10 cellular contexts compared by ENCODE assay signal in genomic region chr17:66469088-66469442, GRCh38.
DNase-seq lines count a peak whose midpoint lies in the region; ATAC-seq, FAIRE-seq and TF ChIP-seq lines count a peak whose summit lies in the region.
"Had no signal": no experiment of that assay in that cellular context is flagged by ENCODE, and none has a peak within 500 bp of the region (broad histone marks: within the 10 kb centered on the region; RNA-seq: fewer than 3 reads in every experiment).

No MANE protein-coding gene starts in this region.

- RAD21 ChIA-PET in GM12878 (lab: Charles Lee; ENCODE audit: unreplicated experiment): interaction anchor here (0.7 to 1.5 kb wide), 5 partner anchors 48 to 1249 kb away, joined by 3 read pairs; no protein-coding TSS in a partner anchor

- H3K4me3 ChIP-seq in HepG2 (replicated peaks in 1 of 3; ENCODE audit: insufficient read depth in 1 of 3, low read depth in 2 of 3, low read length in 3 of 3): peak overlapping the region in 1 of 3 experiments; percentile 26; a peak in 2 of 6 replicates
- H3K4me3 ChIP-seq in right lobe of liver: no peak overlapping the region
- no peak overlapping the region for H3K4me3 ChIP-seq in GM12878
- H3K4me3 ChIP-seq in mesodermal cell (ENCODE audit: extremely low read depth, insufficient read depth, low read length, poor library complexity, severe bottlenecking): no peak overlapping the region
- H3K4me3 ChIP-seq in uterus: no peak overlapping the region

- CTCF ChIA-PET in HepG2 (lab: Yijun Ruan, JAX; ENCODE audit: low intra/inter-chr PET ratio, low total read pairs): no interaction called here
- CTCF ChIA-PET in GM12878 (lab: Yijun Ruan, JAX): interaction anchor here (0.7 to 1.0 kb wide), 2 partner anchors 15 to 20 kb away, joined by 3 read pairs; no protein-coding TSS in a partner anchor

- H4K20me1 ChIP-seq in HepG2 (ENCODE audit: insufficient read depth, low read length): no peaks in the 10 kb centered on the region
- no peaks in the 10 kb centered on the region for H4K20me1 ChIP-seq in GM12878 (ENCODE audit: control insufficient read depth, insufficient read depth)

- no peaks in the 10 kb centered on the region for H3K27me3 ChIP-seq in HepG2 (ENCODE audit: control insufficient read depth in 1 of 2, insufficient read depth in 2 of 2, low read length in 2 of 2)
- H3K27me3 ChIP-seq in right lobe of liver: no peaks in the 10 kb centered on the region
- no peaks in the 10 kb centered on the region for H3K27me3 ChIP-seq in GM12878 (replicated peaks in 1 of 2; ENCODE audit: control insufficient read depth in 2 of 2, insufficient read depth in 2 of 2, low read length in 1 of 2)
- no peaks in the 10 kb centered on the region for H3K27me3 ChIP-seq in uterus

- TF ChIP-seq POLR2A in HepG2 (IDR thresholded peaks at IDR 0.05; ENCODE audit: insufficient read depth in 1 of 2, low read depth in 2 of 2, low read length in 2 of 2) (no peak), right lobe of liver (IDR thresholded peaks at IDR 0.05) (no peak), GM12878 (IDR thresholded peaks at IDR 0.05; ENCODE audit: low read depth, low read length) (no peak), uterus (IDR thresholded peaks at IDR 0.05) (no peak)

- ATAC-seq in HepG2 (peak; percentile 72), right lobe of liver (no peak), GM12878 (peak; percentile 7; the same call in 1 of the 3 replicates), GM18520 (IDR thresholded peaks at IDR 0.05; ENCODE audit: unreplicated experiment) (no peak), HG03025 (IDR thresholded peaks at IDR 0.05; ENCODE audit: low FRiP score, unreplicated experiment) (no peak)

- FAIRE-seq in HepG2 (lab: Jason Lieb, UNC) (no peak), GM12878 (lab: Jason Lieb, UNC) (no peak)

- DNase-seq in HepG2 (ENCODE audit: low spot score) (peak; percentile 54), right lobe of liver (no peak), GM12878 (ENCODE audit: low read depth, low spot score) (no peak), uterus (no peak), NCI-H2171 treated with DMSO at 0.1 percent for 48 hours (lab: John Stamatoyannopoulos, UW) (no peak)
- DNase-seq: NCI-H524 had no signal

- TF ChIP-seq CTCF in HepG2 (CRISPR knock-in tag; IDR thresholded peaks at IDR 0.05): no peak
- TF ChIP-seq CTCF in right lobe of liver (IDR thresholded peaks at IDR 0.05): no peak
- TF ChIP-seq CTCF in GM12878 (IDR thresholded peaks at IDR 0.05 in 2 of 3, conservative IDR thresholded peaks at IDR 0.05 in 1 of 3; ENCODE audit: control insufficient read depth in 2 of 3, extremely low read depth in 1 of 3, insufficient read depth in 1 of 3, low read depth in 3 of 3, low read length in 3 of 3): no peak
- TF ChIP-seq CTCF in uterus (IDR thresholded peaks at IDR 0.05): no peak

- SMC1A ChIA-PET in GM12878 (lab: Charles Lee; ENCODE audit: uncharacterized antibody, unreplicated experiment): interaction anchor here (1.4 to 2.0 kb wide), 4 partner anchors 18 to 74 kb away, joined by 3 to 5 read pairs (median 4); no protein-coding TSS in a partner anchor

- intact Hi-C loops in HepG2 (cut with micrococcal nuclease; ENCODE audit: unreplicated experiment) (loop anchor here (10.0 kb wide), 1 partner anchor 76 kb away; no protein-coding TSS in a partner anchor), right lobe of liver (cut with DNase I) (no loop called here), GM12878 (cut with micrococcal nuclease; ENCODE audit: unreplicated experiment) (loop anchor here (5.0 kb wide), 1 partner anchor 73 kb away; no protein-coding TSS in a partner anchor), uterus (cut with DNase I; ENCODE audit: low total_unique reads) (no loop called here)

- H3K79me2 ChIP-seq in HepG2 (ENCODE audit: insufficient read depth, low read length) (peaks cover 27% of the 10 kb centered on the region), GM12878 (ENCODE audit: control insufficient read depth, insufficient read depth, low read length) (no peaks in the 10 kb centered on the region)

- H3K27ac ChIP-seq in HepG2 (ENCODE audit: extremely low read length, insufficient read depth, low read length): peak overlapping the region; percentile 63
- no peak overlapping the region for H3K27ac ChIP-seq in right lobe of liver
- 0 out of 2 replicates have a peak overlapping the region, but pooled peaks have one; percentile 15 for H3K27ac ChIP-seq in GM12878 (ENCODE audit: control insufficient read depth, insufficient read depth)
- H3K27ac ChIP-seq in mesodermal cell (ENCODE audit: low read depth, low read length, severe bottlenecking): peak overlapping the region; percentile 85
- peak overlapping the region; percentile 70 to 74 for H3K27ac ChIP-seq in uterus
- H3K27ac ChIP-seq: C4-2B had no signal

- H3K9ac ChIP-seq in HepG2 (ENCODE audit: insufficient read depth, low read depth, low read length) (peak overlapping the region; percentile 53; the same call in 1 of the 2 replicates), GM12878 (ENCODE audit: control insufficient read depth, insufficient read depth, low read length) (no peak overlapping the region)

- H2AFZ ChIP-seq in HepG2 (ENCODE audit: low read length): peak overlapping the region; percentile 7
- H2AFZ ChIP-seq in GM12878 (ENCODE audit: control insufficient read depth, low read depth, low read length): no peak overlapping the region

- 0 out of 4 replicates have a peak, but pooled peaks of 1 of the 2 experiments have one; percentile 14 for TF ChIP-seq EP300 in HepG2 (IDR thresholded peaks at IDR 0.05; ENCODE audit: low read depth in 2 of 2, low read length in 2 of 2)
- TF ChIP-seq EP300 in HepG2 (CRISPR knock-in tag; IDR thresholded peaks at IDR 0.05; ENCODE audit: borderline replicate concordance): no peak
- no peak for TF ChIP-seq EP300 in GM12878 (IDR thresholded peaks at IDR 0.05; ENCODE audit: borderline replicate concordance in 1 of 2, control insufficient read depth in 1 of 2, low read depth in 2 of 2, low read length in 2 of 2)

- POLR2A ChIA-PET in HepG2 (lab: Yijun Ruan, JAX): interaction anchor here (1.5 kb wide), 1 partner anchor 10 kb away, joined by 13 read pairs; no protein-coding TSS in a partner anchor
- POLR2A ChIA-PET in GM12878 (lab: Charles Lee): no interaction called here

- TF ChIP-seq RAD21 in HepG2 (CRISPR knock-in tag; IDR thresholded peaks at IDR 0.05) (no peak), GM12878 (IDR thresholded peaks at IDR 0.05; ENCODE audit: insufficient read depth, low read depth, low read length) (no peak)

- H3K4me1 ChIP-seq in HepG2 (ENCODE audit: insufficient read depth, low read length) (peaks cover 48% of the 10 kb centered on the region), right lobe of liver (peaks cover 0 to 18% (median 8%) of the 10 kb centered on the region in 4 donors), GM12878 (ENCODE audit: control insufficient read depth, insufficient read depth, low read length) (peaks cover 25% of the 10 kb centered on the region), mesodermal cell (ENCODE audit: control insufficient read depth, insufficient read depth, low read length, poor library complexity, severe bottlenecking) (peaks cover 43% of the 10 kb centered on the region), uterus (peaks cover 8 to 20% of the 10 kb centered on the region in 2 donors)

- H3K4me2 ChIP-seq in HepG2 (ENCODE audit: low read depth, low read length) (peak overlapping the region; percentile 69), GM12878 (ENCODE audit: control insufficient read depth, insufficient read depth) (peak overlapping the region; percentile 38; the same call in 1 of the 2 replicates)

- WGBS in HepG2 (ENCODE audit: low lambda C conversion rate): 14% methylated on average over 3 of the region's 3 CpGs
- 66% methylated on average over 3 of the region's 3 CpGs for WGBS in right lobe of liver (ENCODE audit: insufficient coverage, low coverage, low lambda C conversion rate, missing lambda C conversion rate)
- 2% methylated on average over 3 of the region's 3 CpGs for WGBS in GM12878 (ENCODE audit: insufficient coverage, insufficient replicate concordance, low lambda C conversion rate, missing lambda C conversion rate)
- 21 to 28% methylated on average over 3 of the region's 3 CpGs for WGBS in mesodermal cell (ENCODE audit: insufficient coverage in 2 of 2), 2 experiments

- H3K9me3 ChIP-seq in HepG2 (ENCODE audit: low read length): no peaks in the 10 kb centered on the region
- H3K9me3 ChIP-seq in right lobe of liver: no peaks in the 10 kb centered on the region
- H3K9me3 ChIP-seq in GM12878 (replicated peaks; ENCODE audit: control insufficient read depth, insufficient read depth, low read length): no peaks in the 10 kb centered on the region
- H3K9me3 ChIP-seq in mesodermal cell (ENCODE audit: control insufficient read depth, low read length): no peaks in the 10 kb centered on the region
- no peaks in the 10 kb centered on the region for H3K9me3 ChIP-seq in uterus

- 0 out of 5 replicates have a peak, but pooled peaks cover 0 to 4% of the 10 kb centered on the region in 2 experiments for H3K36me3 ChIP-seq in HepG2 (replicated peaks in 1 of 2; ENCODE audit: control insufficient read depth in 1 of 2, insufficient read depth in 2 of 2, low read length in 2 of 2)
- H3K36me3 ChIP-seq in right lobe of liver: no peaks in the 10 kb centered on the region
- no peaks in the 10 kb centered on the region for H3K36me3 ChIP-seq in GM12878 (ENCODE audit: control insufficient read depth in 2 of 2, insufficient read depth in 2 of 2, low read length in 1 of 2)
- no peaks in the 10 kb centered on the region for H3K36me3 ChIP-seq in mesodermal cell (ENCODE audit: control insufficient read depth, insufficient read depth, low read length)
- H3K36me3 ChIP-seq in uterus: no peaks in the 10 kb centered on the region

- in situ Hi-C loops in HepG2 (cut with HindIII; ENCODE audit: extremely low pct_ligation_motif_present, low pct_unique_long_range_greater_than_20kb) (no loop called here), GM12878 (cut with MboI) (no loop called here)

- BruUV-seq in HepG2 (replicated peaks; lab: Mats Ljungman, UMichigan) (no TSS peak), GM12878 (replicated peaks; lab: Mats Ljungman, UMichigan) (no TSS peak)

TF ChIP-seq in HepG2, 621 proteins besides CTCF, POLR2A, EP300 and RAD21 (continues in another document):
- peak; percentile 53 for TF ChIP-seq ASH2L (IDR thresholded peaks at IDR 0.05; ENCODE audit: insufficient read length, low read depth, low read length)
- TF ChIP-seq KMT2B (CRISPR knock-in tag; IDR thresholded peaks at IDR 0.05): no peak
- TF ChIP-seq ZNF224 (CRISPR knock-in tag; IDR thresholded peaks at IDR 0.05): no peak
- no peak for TF ChIP-seq MTF1 (CRISPR knock-in tag; IDR thresholded peaks at IDR 0.05)
- TF ChIP-seq TEAD3 (CRISPR knock-in tag; optimal IDR thresholded peaks at IDR 0.05; ENCODE audit: borderline replicate concordance): peak; percentile 92

TF ChIP-seq in GM12878, 131 proteins besides CTCF, POLR2A, EP300 and RAD21 (continues in another document):
- TF ChIP-seq CHD4 (IDR thresholded peaks at IDR 0.05) (no peak), NRF1 (conservative IDR thresholded peaks at IDR 0.05; ENCODE audit: low read depth, low read length) (no peak)

Comparison
In these comparisons a context has a peak if more than half of its experiments do, and no peak if none do; other contexts are left out.
1. ATAC-seq: peak in HepG2 (single experiment) and GM12878 (single experiment); none in right lobe of liver (0 of 4), GM18520 (single experiment) and HG03025 (single experiment).
2. H3K27ac ChIP-seq: peak in HepG2 (single experiment), GM12878 (single experiment), mesodermal cell (single experiment) and uterus (2 of 2); none in right lobe of liver (0 of 3).
3. intact Hi-C loops: an anchor here in HepG2 (10.0 kb wide) and GM12878 (5.0 kb wide); none called in right lobe of liver and uterus.
4. Of the 75 proteins assayed by ChIP-seq in both HepG2 and GM12878: peak only in HepG2: ASH2L and NFIC; only in GM12878: none; in both: none; in neither: 72; mixed calls (peak in some experiments, not most) for 1.